ENCODE assay signal across 9 cellular contexts in genomic region chr17:77330602-77331081, GRCh38.
A peak's percentile ranks its signal among the peaks of the same experiment; 100 is the strongest.
DNase-seq lines count a peak whose midpoint lies in the region; ATAC-seq and TF ChIP-seq lines count a peak whose summit lies in the region.
"Had no signal": no experiment of that assay in that cellular context is flagged by ENCODE, and none has a peak within 500 bp of the region (broad histone marks: within the 10 kb centered on the region; RNA-seq: fewer than 3 reads in every experiment).

No MANE protein-coding gene starts in this region.

- H3K4me3 ChIP-seq in colonic mucosa (no peak overlapping the region), spleen (no peak overlapping the region)
- H3K4me3 ChIP-seq: MG63 had no signal

- peaks cover 24% of the 10 kb centered on the region for H3K4me1 ChIP-seq in colonic mucosa
- H3K4me1 ChIP-seq in spleen, result peaks cover 38 to 87% (median 65%) of the 10 kb centered on the region in 6 donors

- H3K36me3 ChIP-seq in colonic mucosa (no peaks in the 10 kb centered on the region), spleen (peaks cover 0 to 10% (median 0%) of the 10 kb centered on the region in 6 donors)

- H3K27ac ChIP-seq in colonic mucosa, result no peak overlapping the region
- H3K27ac ChIP-seq in spleen, result peak overlapping the region in 4 of 8 donors; percentile 81 to 88 (median 84)

- WGBS in spleen, 5 donors, result 82 to 93% (median 91%) methylated on average over 9 to 10 of the region's 10 CpGs

- no peaks in the 10 kb centered on the region for H3K9me3 ChIP-seq in colonic mucosa
- no peaks in the 10 kb centered on the region for H3K9me3 ChIP-seq in spleen

- TF ChIP-seq CTCF in colonic mucosa (IDR thresholded peaks at IDR 0.05) (no peak), spleen (IDR thresholded peaks at IDR 0.05 in 8 of 11, conservative IDR thresholded peaks at IDR 0.05 in 3 of 11) (no peak)

- H3K27me3 ChIP-seq in colonic mucosa, result no peaks in the 10 kb centered on the region
- H3K27me3 ChIP-seq in spleen (replicated peaks in 1 of 7), result no peaks in the 10 kb centered on the region
- H3K27me3 ChIP-seq: MG63 had no signal

- H3K9ac ChIP-seq in colonic mucosa (ENCODE audit: low read depth in 2 of 2, low read length in 2 of 2), result no peak overlapping the region

- no peak for TF ChIP-seq POLR2A in spleen (IDR thresholded peaks at IDR 0.05)

- ATAC-seq in HG02610 (IDR thresholded peaks at IDR 0.05; ENCODE audit: unreplicated experiment), result no peak
- no peak for ATAC-seq in HG03432 (IDR thresholded peaks at IDR 0.05; ENCODE audit: unreplicated experiment)

- peak; percentile 15 for DNase-seq in activated CD8-positive, alpha-beta memory T cell treated with anti-CD3 and anti-CD28 coated beads, Interleukin-2, amount 50 U/mL, for 4 hours
- no peak for DNase-seq in activated CD8-positive, alpha-beta memory T cell treated with anti-CD3 and anti-CD28 coated beads, Interleukin-2, amount 50 U/mL, for 48 hours
- DNase-seq in Daoy (ENCODE audit: low read depth) (peak; percentile 4), colonic mucosa (peak; percentile 18), spleen (peak; percentile 77)
- DNase-seq in stimulated activated CD4-positive, alpha-beta T cell treated with anti-CD3 and anti-CD28 coated beads, Interleukin-15, amount 100 ng/mL, for 24 hours, result no peak

- intact Hi-C loops in colonic mucosa (cut with DNase I), result loop anchor here (1.0 to 5.0 kb wide), 2 partner anchors 97 to 165 kb away; no protein-coding TSS in a partner anchor
- intact Hi-C loops in spleen (cut with DNase I; ENCODE audit: low total_unique reads), result loop anchor here (5.0 kb wide), 1 partner anchor 162 kb away; no protein-coding TSS in a partner anchor

Comparison
In these comparisons a context has a peak if more than half of its experiments do, and no peak if none do; other contexts are left out.
1. DNase-seq: peak in activated CD8-positive, alpha-beta memory T cell treated with anti-CD3 and anti-CD28 coated beads, Interleukin-2, amount 50 U/mL, for 4 hours (single experiment), Daoy (single experiment), colonic mucosa (single experiment) and spleen (single experiment); none in activated CD8-positive, alpha-beta memory T cell treated with anti-CD3 and anti-CD28 coated beads, Interleukin-2, amount 50 U/mL, for 48 hours (single experiment) and stimulated activated CD4-positive, alpha-beta T cell treated with anti-CD3 and anti-CD28 coated beads, Interleukin-15, amount 100 ng/mL, for 24 hours (single experiment).